Comparison of ENCODE assay signal across 1 cellular context in the genomic region with DNA sequence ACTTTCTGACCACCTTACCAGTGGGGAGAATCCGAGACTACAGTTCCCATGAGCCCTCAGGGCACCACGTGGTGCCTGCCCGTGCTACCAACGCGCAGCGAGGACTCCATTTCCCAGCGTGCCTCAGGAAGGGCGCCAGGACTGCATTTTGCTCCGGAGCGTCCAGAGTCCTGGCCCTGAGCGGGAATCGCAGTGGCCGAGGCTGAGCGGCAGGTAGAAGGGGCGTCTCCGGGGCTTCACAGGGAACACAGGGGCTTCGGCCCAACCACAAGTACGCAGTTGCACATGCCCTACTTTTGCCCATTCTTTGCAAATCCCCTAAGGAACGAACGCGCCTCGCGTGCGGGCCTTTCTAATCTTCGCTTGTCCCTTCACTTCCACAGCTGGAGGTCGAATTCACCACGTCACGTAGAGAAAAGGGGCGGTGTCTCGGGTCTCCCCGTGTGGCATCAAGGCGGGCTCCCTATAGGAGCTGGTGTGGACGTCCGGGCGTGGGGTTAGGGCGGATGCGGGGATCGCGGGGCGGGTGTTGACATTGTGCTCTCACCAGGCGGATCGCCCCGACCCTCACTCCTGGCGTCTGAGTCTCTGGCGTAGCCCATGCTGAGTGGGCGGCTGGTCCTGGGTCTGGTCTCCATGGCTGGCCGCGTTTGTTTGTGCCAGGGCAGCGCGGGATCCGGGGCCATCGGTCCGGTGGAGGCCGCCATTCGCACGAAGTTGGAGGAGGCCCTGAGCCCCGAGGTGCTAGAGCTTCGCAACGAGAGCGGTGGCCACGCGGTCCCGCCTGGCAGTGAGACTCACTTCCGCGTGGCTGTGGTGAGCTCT.
A peak's percentile ranks its signal among the peaks of the same experiment; 100 is the strongest.
TF ChIP-seq lines count a peak whose summit lies in the region.

A gene with protein sequence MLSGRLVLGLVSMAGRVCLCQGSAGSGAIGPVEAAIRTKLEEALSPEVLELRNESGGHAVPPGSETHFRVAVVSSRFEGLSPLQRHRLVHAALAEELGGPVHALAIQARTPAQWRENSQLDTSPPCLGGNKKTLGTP (plus strand): TSS at position 109 of the 825 bp plus-strand sequence. CDS start 492 bp downstream, at position 601.

TF ChIP-seq in GM12878, 131 proteins besides CTCF, POLR2A, EP300 and RAD21 (continued from another document and continues in another):
- TF ChIP-seq, protein P1, sequence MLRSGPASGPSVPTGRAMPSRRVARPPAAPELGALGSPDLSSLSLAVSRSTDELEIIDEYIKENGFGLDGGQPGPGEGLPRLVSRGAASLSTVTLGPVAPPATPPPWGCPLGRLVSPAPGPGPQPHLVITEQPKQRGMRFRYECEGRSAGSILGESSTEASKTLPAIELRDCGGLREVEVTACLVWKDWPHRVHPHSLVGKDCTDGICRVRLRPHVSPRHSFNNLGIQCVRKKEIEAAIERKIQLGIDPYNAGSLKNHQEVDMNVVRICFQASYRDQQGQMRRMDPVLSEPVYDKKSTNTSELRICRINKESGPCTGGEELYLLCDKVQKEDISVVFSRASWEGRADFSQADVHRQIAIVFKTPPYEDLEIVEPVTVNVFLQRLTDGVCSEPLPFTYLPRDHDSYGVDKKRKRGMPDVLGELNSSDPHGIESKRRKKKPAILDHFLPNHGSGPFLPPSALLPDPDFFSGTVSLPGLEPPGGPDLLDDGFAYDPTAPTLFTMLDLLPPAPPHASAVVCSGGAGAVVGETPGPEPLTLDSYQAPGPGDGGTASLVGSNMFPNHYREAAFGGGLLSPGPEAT (IDR thresholded peaks at IDR 0.05; ENCODE audit: low read depth): peak; percentile 75
- TF ChIP-seq, protein P2, sequence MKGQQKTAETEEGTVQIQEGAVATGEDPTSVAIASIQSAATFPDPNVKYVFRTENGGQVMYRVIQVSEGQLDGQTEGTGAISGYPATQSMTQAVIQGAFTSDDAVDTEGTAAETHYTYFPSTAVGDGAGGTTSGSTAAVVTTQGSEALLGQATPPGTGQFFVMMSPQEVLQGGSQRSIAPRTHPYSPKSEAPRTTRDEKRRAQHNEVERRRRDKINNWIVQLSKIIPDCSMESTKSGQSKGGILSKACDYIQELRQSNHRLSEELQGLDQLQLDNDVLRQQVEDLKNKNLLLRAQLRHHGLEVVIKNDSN (IDR thresholded peaks at IDR 0.05; ENCODE audit: borderline replicate concordance, extremely low read length, insufficient read depth, low read depth, low read length): peak; percentile 98
- TF ChIP-seq ZNF384 (IDR thresholded peaks at IDR 0.05; ENCODE audit: borderline replicate concordance, low read depth, low read length) (no peak), NFYA (IDR thresholded peaks at IDR 0.05; ENCODE audit: borderline replicate concordance, low read depth, low read length) (no peak), HDGF (IDR thresholded peaks at IDR 0.05) (peak; percentile 65; the same call in 1 of the 2 replicates), NFIC (IDR thresholded peaks at IDR 0.05; ENCODE audit: low read depth, low read length) (no peak), TARDBP (IDR thresholded peaks at IDR 0.05; ENCODE audit: borderline replicate concordance) (peak; percentile 97), POLR2AphosphoS2 (IDR thresholded peaks at IDR 0.05; ENCODE audit: low read depth, low read length) (peak; percentile 57; the same call in 1 of the 2 replicates), TCF7 (IDR thresholded peaks at IDR 0.05; ENCODE audit: borderline replicate concordance) (no peak), NR2F1 (conservative IDR thresholded peaks at IDR 0.05) (peak; percentile 40), ATF7 (IDR thresholded peaks at IDR 0.05; ENCODE audit: low read depth) (0 out of 2 replicates have a peak, but pooled peaks have one; percentile 19), ZSCAN29 (IDR thresholded peaks at IDR 0.05) (no peak), CHD1 (IDR thresholded peaks at IDR 0.05; ENCODE audit: low read depth, low read length) (no peak), RAD51 (IDR thresholded peaks at IDR 0.05) (peak; percentile 97), MXI1 (IDR thresholded peaks at IDR 0.05; ENCODE audit: low read depth, low read length) (peak; percentile 29), RCOR1 (conservative IDR thresholded peaks at IDR 0.05; ENCODE audit: low read depth, low read length) (no peak), HDAC6 (IDR thresholded peaks at IDR 0.05; ENCODE audit: unreplicated experiment) (no peak), STAT1 (conservative IDR thresholded peaks at IDR 0.05) (peak; percentile 89), CBFB (IDR thresholded peaks at IDR 0.05; ENCODE audit: low read depth) (0 out of 2 replicates have a peak, but pooled peaks have one; percentile 49), ZNF622 (IDR thresholded peaks at IDR 0.05) (no peak), TCF3 (IDR thresholded peaks at IDR 0.05; ENCODE audit: borderline replicate concordance, insufficient read depth, low read depth, low read length) (no peak), RFX5 (IDR thresholded peaks at IDR 0.05; ENCODE audit: low read depth, low read length) (no peak), POLR2AphosphoS5 (IDR thresholded peaks at IDR 0.05; ENCODE audit: low read length) (peak; percentile 53; the same call in 1 of the 2 replicates), EZH2 (IDR thresholded peaks at IDR 0.05; ENCODE audit: borderline replicate concordance, control insufficient read depth, low read depth, low read length) (no peak), FOXK2 (IDR thresholded peaks at IDR 0.05) (0 out of 2 replicates have a peak, but pooled peaks have one; percentile 10), SMARCA5 (IDR thresholded peaks at IDR 0.05) (no peak), CEBPB (IDR thresholded peaks at IDR 0.05; ENCODE audit: borderline replicate concordance in 1 of 2, low read depth in 2 of 2, low read length in 2 of 2) (no peak), SRF (IDR thresholded peaks at IDR 0.05; ENCODE audit: low read depth in 2 of 2, low read length in 2 of 2) (peak in 1 of 2 experiments; percentile 52; a peak in 1 of 4 replicates)
- TF ChIP-seq, protein P3, sequence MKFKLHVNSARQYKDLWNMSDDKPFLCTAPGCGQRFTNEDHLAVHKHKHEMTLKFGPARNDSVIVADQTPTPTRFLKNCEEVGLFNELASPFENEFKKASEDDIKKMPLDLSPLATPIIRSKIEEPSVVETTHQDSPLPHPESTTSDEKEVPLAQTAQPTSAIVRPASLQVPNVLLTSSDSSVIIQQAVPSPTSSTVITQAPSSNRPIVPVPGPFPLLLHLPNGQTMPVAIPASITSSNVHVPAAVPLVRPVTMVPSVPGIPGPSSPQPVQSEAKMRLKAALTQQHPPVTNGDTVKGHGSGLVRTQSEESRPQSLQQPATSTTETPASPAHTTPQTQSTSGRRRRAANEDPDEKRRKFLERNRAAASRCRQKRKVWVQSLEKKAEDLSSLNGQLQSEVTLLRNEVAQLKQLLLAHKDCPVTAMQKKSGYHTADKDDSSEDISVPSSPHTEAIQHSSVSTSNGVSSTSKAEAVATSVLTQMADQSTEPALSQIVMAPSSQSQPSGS (IDR thresholded peaks at IDR 0.05; ENCODE audit: low read length): no peak
- TF ChIP-seq, protein P4, sequence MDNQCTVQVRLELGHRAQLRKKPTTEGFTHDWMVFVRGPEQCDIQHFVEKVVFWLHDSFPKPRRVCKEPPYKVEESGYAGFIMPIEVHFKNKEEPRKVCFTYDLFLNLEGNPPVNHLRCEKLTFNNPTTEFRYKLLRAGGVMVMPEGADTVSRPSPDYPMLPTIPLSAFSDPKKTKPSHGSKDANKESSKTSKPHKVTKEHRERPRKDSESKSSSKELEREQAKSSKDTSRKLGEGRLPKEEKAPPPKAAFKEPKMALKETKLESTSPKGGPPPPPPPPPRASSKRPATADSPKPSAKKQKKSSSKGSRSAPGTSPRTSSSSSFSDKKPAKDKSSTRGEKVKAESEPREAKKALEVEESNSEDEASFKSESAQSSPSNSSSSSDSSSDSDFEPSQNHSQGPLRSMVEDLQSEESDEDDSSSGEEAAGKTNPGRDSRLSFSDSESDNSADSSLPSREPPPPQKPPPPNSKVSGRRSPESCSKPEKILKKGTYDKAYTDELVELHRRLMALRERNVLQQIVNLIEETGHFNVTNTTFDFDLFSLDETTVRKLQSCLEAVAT (IDR thresholded peaks at IDR 0.05): 0 out of 2 replicates have a peak, but pooled peaks have one; percentile 40
- TF ChIP-seq, protein P5, sequence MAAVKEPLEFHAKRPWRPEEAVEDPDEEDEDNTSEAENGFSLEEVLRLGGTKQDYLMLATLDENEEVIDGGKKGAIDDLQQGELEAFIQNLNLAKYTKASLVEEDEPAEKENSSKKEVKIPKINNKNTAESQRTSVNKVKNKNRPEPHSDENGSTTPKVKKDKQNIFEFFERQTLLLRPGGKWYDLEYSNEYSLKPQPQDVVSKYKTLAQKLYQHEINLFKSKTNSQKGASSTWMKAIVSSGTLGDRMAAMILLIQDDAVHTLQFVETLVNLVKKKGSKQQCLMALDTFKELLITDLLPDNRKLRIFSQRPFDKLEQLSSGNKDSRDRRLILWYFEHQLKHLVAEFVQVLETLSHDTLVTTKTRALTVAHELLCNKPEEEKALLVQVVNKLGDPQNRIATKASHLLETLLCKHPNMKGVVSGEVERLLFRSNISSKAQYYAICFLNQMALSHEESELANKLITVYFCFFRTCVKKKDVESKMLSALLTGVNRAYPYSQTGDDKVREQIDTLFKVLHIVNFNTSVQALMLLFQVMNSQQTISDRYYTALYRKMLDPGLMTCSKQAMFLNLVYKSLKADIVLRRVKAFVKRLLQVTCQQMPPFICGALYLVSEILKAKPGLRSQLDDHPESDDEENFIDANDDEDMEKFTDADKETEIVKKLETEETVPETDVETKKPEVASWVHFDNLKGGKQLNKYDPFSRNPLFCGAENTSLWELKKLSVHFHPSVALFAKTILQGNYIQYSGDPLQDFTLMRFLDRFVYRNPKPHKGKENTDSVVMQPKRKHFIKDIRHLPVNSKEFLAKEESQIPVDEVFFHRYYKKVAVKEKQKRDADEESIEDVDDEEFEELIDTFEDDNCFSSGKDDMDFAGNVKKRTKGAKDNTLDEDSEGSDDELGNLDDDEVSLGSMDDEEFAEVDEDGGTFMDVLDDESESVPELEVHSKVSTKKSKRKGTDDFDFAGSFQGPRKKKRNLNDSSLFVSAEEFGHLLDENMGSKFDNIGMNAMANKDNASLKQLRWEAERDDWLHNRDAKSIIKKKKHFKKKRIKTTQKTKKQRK (IDR thresholded peaks at IDR 0.05; ENCODE audit: low read depth, low read length): no peak
- TF ChIP-seq, protein P6, sequence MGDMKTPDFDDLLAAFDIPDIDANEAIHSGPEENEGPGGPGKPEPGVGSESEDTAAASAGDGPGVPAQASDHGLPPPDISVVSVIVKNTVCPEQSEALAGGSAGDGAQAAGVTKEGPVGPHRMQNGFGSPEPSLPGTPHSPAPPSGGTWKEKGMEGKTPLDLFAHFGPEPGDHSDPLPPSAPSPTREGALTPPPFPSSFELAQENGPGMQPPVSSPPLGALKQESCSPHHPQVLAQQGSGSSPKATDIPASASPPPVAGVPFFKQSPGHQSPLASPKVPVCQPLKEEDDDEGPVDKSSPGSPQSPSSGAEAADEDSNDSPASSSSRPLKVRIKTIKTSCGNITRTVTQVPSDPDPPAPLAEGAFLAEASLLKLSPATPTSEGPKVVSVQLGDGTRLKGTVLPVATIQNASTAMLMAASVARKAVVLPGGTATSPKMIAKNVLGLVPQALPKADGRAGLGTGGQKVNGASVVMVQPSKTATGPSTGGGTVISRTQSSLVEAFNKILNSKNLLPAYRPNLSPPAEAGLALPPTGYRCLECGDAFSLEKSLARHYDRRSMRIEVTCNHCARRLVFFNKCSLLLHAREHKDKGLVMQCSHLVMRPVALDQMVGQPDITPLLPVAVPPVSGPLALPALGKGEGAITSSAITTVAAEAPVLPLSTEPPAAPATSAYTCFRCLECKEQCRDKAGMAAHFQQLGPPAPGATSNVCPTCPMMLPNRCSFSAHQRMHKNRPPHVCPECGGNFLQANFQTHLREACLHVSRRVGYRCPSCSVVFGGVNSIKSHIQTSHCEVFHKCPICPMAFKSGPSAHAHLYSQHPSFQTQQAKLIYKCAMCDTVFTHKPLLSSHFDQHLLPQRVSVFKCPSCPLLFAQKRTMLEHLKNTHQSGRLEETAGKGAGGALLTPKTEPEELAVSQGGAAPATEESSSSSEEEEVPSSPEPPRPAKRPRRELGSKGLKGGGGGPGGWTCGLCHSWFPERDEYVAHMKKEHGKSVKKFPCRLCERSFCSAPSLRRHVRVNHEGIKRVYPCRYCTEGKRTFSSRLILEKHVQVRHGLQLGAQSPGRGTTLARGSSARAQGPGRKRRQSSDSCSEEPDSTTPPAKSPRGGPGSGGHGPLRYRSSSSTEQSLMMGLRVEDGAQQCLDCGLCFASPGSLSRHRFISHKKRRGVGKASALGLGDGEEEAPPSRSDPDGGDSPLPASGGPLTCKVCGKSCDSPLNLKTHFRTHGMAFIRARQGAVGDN (IDR thresholded peaks at IDR 0.05): peak; percentile 38; the same call in 1 of the 2 replicates
- TF ChIP-seq, protein P7, sequence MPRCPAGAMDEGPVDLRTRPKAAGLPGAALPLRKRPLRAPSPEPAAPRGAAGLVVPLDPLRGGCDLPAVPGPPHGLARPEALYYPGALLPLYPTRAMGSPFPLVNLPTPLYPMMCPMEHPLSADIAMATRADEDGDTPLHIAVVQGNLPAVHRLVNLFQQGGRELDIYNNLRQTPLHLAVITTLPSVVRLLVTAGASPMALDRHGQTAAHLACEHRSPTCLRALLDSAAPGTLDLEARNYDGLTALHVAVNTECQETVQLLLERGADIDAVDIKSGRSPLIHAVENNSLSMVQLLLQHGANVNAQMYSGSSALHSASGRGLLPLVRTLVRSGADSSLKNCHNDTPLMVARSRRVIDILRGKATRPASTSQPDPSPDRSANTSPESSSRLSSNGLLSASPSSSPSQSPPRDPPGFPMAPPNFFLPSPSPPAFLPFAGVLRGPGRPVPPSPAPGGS (IDR thresholded peaks at IDR 0.05; ENCODE audit: borderline replicate concordance, insufficient read depth, low read depth, low read length, poor library complexity, severe bottlenecking): no peak
- TF ChIP-seq, protein P8, sequence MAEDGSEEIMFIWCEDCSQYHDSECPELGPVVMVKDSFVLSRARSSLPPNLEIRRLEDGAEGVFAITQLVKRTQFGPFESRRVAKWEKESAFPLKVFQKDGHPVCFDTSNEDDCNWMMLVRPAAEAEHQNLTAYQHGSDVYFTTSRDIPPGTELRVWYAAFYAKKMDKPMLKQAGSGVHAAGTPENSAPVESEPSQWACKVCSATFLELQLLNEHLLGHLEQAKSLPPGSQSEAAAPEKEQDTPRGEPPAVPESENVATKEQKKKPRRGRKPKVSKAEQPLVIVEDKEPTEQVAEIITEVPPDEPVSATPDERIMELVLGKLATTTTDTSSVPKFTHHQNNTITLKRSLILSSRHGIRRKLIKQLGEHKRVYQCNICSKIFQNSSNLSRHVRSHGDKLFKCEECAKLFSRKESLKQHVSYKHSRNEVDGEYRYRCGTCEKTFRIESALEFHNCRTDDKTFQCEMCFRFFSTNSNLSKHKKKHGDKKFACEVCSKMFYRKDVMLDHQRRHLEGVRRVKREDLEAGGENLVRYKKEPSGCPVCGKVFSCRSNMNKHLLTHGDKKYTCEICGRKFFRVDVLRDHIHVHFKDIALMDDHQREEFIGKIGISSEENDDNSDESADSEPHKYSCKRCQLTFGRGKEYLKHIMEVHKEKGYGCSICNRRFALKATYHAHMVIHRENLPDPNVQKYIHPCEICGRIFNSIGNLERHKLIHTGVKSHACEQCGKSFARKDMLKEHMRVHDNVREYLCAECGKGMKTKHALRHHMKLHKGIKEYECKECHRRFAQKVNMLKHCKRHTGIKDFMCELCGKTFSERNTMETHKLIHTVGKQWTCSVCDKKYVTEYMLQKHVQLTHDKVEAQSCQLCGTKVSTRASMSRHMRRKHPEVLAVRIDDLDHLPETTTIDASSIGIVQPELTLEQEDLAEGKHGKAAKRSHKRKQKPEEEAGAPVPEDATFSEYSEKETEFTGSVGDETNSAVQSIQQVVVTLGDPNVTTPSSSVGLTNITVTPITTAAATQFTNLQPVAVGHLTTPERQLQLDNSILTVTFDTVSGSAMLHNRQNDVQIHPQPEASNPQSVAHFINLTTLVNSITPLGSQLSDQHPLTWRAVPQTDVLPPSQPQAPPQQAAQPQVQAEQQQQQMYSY (CRISPR knock-in tag; IDR thresholded peaks at IDR 0.05): no peak
